Comparison of ENCODE assay signal across 18 cellular contexts in genomic region chr11:12436266-12436665, GRCh38. TPM values are rescaled to one million over a fixed set of nuclear protein-coding genes. Genes with fewer than 3 reads are reported as not detected.
DNase-seq lines count a peak whose midpoint lies in the region; ATAC-seq and TF ChIP-seq lines count a peak whose summit lies in the region.
"Had no signal": no experiment of that assay in that cellular context is flagged by ENCODE, and none has a peak within 500 bp of the region (broad histone marks: within the 10 kb centered on the region; RNA-seq: fewer than 3 reads in every experiment).

No MANE protein-coding gene starts in this region.

- no peak overlapping the region for H3K4me3 Mint-ChIP-seq in T-helper 17 cell
- H3K4me3 Mint-ChIP-seq: B cell had no signal

- H3K36me3 ChIP-seq in muscle layer of colon (ENCODE audit: insufficient read depth, low read length) (no peaks in the 10 kb centered on the region), tibial artery (no peaks in the 10 kb centered on the region)

- no peak for DNase-seq in T-helper 17 cell
- no peak for DNase-seq in Right ventricle myocardium superior
- DNase-seq in tibial artery: no peak
- DNase-seq in activated effector memory CD4-positive, alpha-beta T cell treated with Interleukin-2 at 50 U/mL for 16 hours: no peak
- DNase-seq in foreskin melanocyte: no peak
- no peak for DNase-seq in COR-L47 (lab: John Stamatoyannopoulos, UW)
- DNase-seq: NCI-H1092 treated with DMSO at 0.1 percent for 48 hours; NCI-H146; NCI-H2029 treated with DMSO at 0.1 percent for 48 hours; NCI-H2171 treated with DMSO at 0.1 percent for 48 hours; NCI-H446; NCI-H69; NK-92 treated with Interleukin-12 subunit alpha and Interleukin-12 subunit beta, amount 100 ng/mL, for 24 hours; SHP77 had no signal

- H3K27ac ChIP-seq in muscle layer of colon (ENCODE audit: low read depth, low read length) (peak overlapping the region; percentile 41), tibial artery (peak overlapping the region; percentile 85 to 89)

- ATAC-seq in T-helper 17 cell (no peak), Right ventricle myocardium superior (ENCODE audit: poor library complexity) (peak; percentile 69), HG02763 (IDR thresholded peaks at IDR 0.05; ENCODE audit: unreplicated experiment) (no peak)
- ATAC-seq: K562 had no signal

- H3K4me3 ChIP-seq in muscle layer of colon (ENCODE audit: low read depth in 1 of 2, low read length in 2 of 2) (no peak overlapping the region), tibial artery (no peak overlapping the region)
- H3K4me3 ChIP-seq: K562 had no signal

- peaks cover 3% of the 10 kb centered on the region for H3K4me1 Mint-ChIP-seq in T-helper 17 cell
- H3K4me1 Mint-ChIP-seq: B cell had no signal

- no peak for TF ChIP-seq CTCF in tibial artery (IDR thresholded peaks at IDR 0.05)

- peak overlapping the region; percentile 3 for H3K27ac Mint-ChIP-seq in T-helper 17 cell
- H3K27ac Mint-ChIP-seq: B cell had no signal

- H3K9ac ChIP-seq in muscle layer of colon (ENCODE audit: low read length): no peak overlapping the region

- H3K9me3 ChIP-seq in T-helper 17 cell (ENCODE audit: control insufficient read depth, low read length, poor library complexity, severe bottlenecking) (no peaks in the 10 kb centered on the region), muscle layer of colon (ENCODE audit: low read length) (no peaks in the 10 kb centered on the region), tibial artery (no peaks in the 10 kb centered on the region)

- H3K27me3 ChIP-seq in muscle layer of colon (ENCODE audit: control insufficient read depth in 1 of 2, insufficient read depth in 2 of 2, low read length in 2 of 2) (no peaks in the 10 kb centered on the region), tibial artery (no peaks in the 10 kb centered on the region)

- H3K4me1 ChIP-seq in muscle layer of colon (ENCODE audit: insufficient read depth, low read length) (peaks cover 71% of the 10 kb centered on the region), tibial artery (peaks cover 0 to 75% (median 52%) of the 10 kb centered on the region in 4 donors)

- H3K27me3 Mint-ChIP-seq in T-helper 17 cell: peaks cover 4% of the 10 kb centered on the region

- H3K36me3 Mint-ChIP-seq in T-helper 17 cell (ENCODE audit: low read depth): peaks cover 2% of the 10 kb centered on the region

- intact Hi-C loops in Right ventricle myocardium superior (cut with DNase I) (no loop called here), tibial artery (cut with DNase I; ENCODE audit: low total_unique reads) (no loop called here)

RNA-seq across cellular contexts. Expression of gene PARVA, which starts 58.9 kb away (rescaled TPM):
- total RNA-seq in T-helper 17 cell (1 to 10 TPM in 1 of 2 donors, under 1 TPM in 1; 0.16 to 1.8 TPM), Right ventricle myocardium superior (61.2 TPM)
- total RNA-seq: B cell had no signal

Comparison
In these comparisons a context has a peak if more than half of its experiments do, and no peak if none do; other contexts are left out.
1. RNA of gene PARVA, which starts 58.9 kb away (total RNA-seq): 61.2 TPM in Right ventricle myocardium superior (single experiment); 0.16 to 1.8 TPM in T-helper 17 cell; every median in the first group is over 10 times any median in the second.